ENCODE assay signal across 1 cellular context in genomic region chr9:14313951-14314423, GRCh38.
TF ChIP-seq lines count a peak whose summit lies in the region.

TSS of gene NFIB (minus strand) at chr9:14314141. CDS start at chr9:14313511, 630 bp downstream.

TF ChIP-seq in IMR-90, 13 proteins besides CTCF, POLR2A, EP300 and RAD21 (continued from another document):
- TF ChIP-seq, protein P1, sequence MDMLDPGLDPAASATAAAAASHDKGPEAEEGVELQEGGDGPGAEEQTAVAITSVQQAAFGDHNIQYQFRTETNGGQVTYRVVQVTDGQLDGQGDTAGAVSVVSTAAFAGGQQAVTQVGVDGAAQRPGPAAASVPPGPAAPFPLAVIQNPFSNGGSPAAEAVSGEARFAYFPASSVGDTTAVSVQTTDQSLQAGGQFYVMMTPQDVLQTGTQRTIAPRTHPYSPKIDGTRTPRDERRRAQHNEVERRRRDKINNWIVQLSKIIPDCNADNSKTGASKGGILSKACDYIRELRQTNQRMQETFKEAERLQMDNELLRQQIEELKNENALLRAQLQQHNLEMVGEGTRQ (IDR thresholded peaks at IDR 0.05; ENCODE audit: low read depth, low read length), result no peak
- TF ChIP-seq RFX5 (IDR thresholded peaks at IDR 0.05; ENCODE audit: low read depth, low read length) (no peak), MAFK (IDR thresholded peaks at IDR 0.05; ENCODE audit: low read depth, low read length) (no peak), MAZ (IDR thresholded peaks at IDR 0.05; ENCODE audit: borderline replicate concordance, low read depth, low read length) (no peak), CEBPB (IDR thresholded peaks at IDR 0.05; ENCODE audit: low read depth, low read length) (no peak), FOS (IDR thresholded peaks at IDR 0.05; ENCODE audit: low read depth, low read length) (no peak), ELK1 (IDR thresholded peaks at IDR 0.05; ENCODE audit: borderline replicate concordance, low read depth, low read length) (no peak), SMC3 (IDR thresholded peaks at IDR 0.05; ENCODE audit: low read depth, low read length) (no peak), NFE2L2 (IDR thresholded peaks at IDR 0.05; ENCODE audit: low read depth, low read length) (no peak), BHLHE40 (IDR thresholded peaks at IDR 0.05; ENCODE audit: low read depth, low read length) (no peak), CHD1 (IDR thresholded peaks at IDR 0.05; ENCODE audit: low read depth, low read length) (no peak)
